ENCODE assay signal across 25 cellular contexts in genomic region chr7:18831943-18832342, GRCh38.
"Had no signal": no experiment of that assay in that cellular context is flagged by ENCODE, and none has a peak within 500 bp of the region (broad histone marks: within the 10 kb centered on the region; RNA-seq: fewer than 3 reads in every experiment).

No MANE protein-coding gene starts in this region.

- H3K27me3 ChIP-seq: body of pancreas, cardiac muscle cell, MG63 had no signal

- H3K27ac Mint-ChIP-seq: activated CD4-positive, alpha-beta memory T cell treated with anti-CD3 and anti-CD28 coated beads, Interleukin-2, amount 10 ng/mL, durations not matched to agents 7 days and 5 days; activated naive CD8-positive, alpha-beta T cell treated with anti-CD3 and anti-CD28 coated beads, Interleukin-2, amount 10 ng/mL, durations not matched to agents 7 days and 5 days; activated T-cell treated with anti-CD3 and anti-CD28 coated beads, Interleukin-2, amount 50 U/mL, for 72 hours; T-helper 17 cell had no signal

- H3K4me1 ChIP-seq: body of pancreas had no signal

- H3K4me1 Mint-ChIP-seq: activated CD4-positive, alpha-beta memory T cell treated with anti-CD3 and anti-CD28 coated beads, Interleukin-2, amount 10 ng/mL, durations not matched to agents 7 days and 5 days; activated naive CD8-positive, alpha-beta T cell treated with anti-CD3 and anti-CD28 coated beads, Interleukin-2, amount 10 ng/mL, durations not matched to agents 7 days and 5 days; T-helper 17 cell had no signal

- H3K27me3 Mint-ChIP-seq: activated CD4-positive, alpha-beta memory T cell treated with anti-CD3 and anti-CD28 coated beads, Interleukin-2, amount 10 ng/mL, durations not matched to agents 7 days and 5 days; activated naive CD8-positive, alpha-beta T cell treated with anti-CD3 and anti-CD28 coated beads, Interleukin-2, amount 10 ng/mL, durations not matched to agents 7 days and 5 days; T-helper 17 cell had no signal

- H3K36me3 Mint-ChIP-seq: activated naive CD8-positive, alpha-beta T cell treated with anti-CD3 and anti-CD28 coated beads, Interleukin-2, amount 10 ng/mL, durations not matched to agents 7 days and 5 days had no signal

- H3K9me3 ChIP-seq: body of pancreas, MG63 had no signal

- FAIRE-seq: RCC 7860, TTC549 had no signal

- H3K36me3 ChIP-seq: cardiac muscle cell, MG63 had no signal

- H3K9me3 Mint-ChIP-seq: activated naive CD8-positive, alpha-beta T cell treated with anti-CD3 and anti-CD28 coated beads, Interleukin-2, amount 10 ng/mL, durations not matched to agents 7 days and 5 days had no signal

- H3K27ac ChIP-seq: body of pancreas, cardiac muscle cell had no signal

- H3K4me3 ChIP-seq: body of pancreas, cardiac muscle cell, MG63 had no signal

- ATAC-seq: activated T-cell treated with anti-CD3 and anti-CD28 coated beads, Interleukin-2, amount 50 U/mL, for 72 hours; body of pancreas; T-helper 17 cell had no signal

- DNase-seq: activated CD4-positive, alpha-beta memory T cell treated with anti-CD3 and anti-CD28 coated beads, Interleukin-2, amount 10 ng/mL, durations not matched to agents 7 days and 5 days; activated CD4-positive, alpha-beta T cell treated with anti-CD3 and anti-CD28 coated beads, Interleukin-2, amount 50 U/mL, for 1 hour; activated CD4-positive, CD25-positive, alpha-beta regulatory T cell; activated naive CD4-positive, alpha-beta T cell treated with anti-CD3 and anti-CD28 coated beads, Interleukin-2, amount 50 U/mL, for 16 hours; activated naive CD8-positive, alpha-beta T cell treated with anti-CD3 and anti-CD28 coated beads, Interleukin-2, amount 10 ng/mL, durations not matched to agents 7 days and 5 days; activated T-cell treated with anti-CD3 and anti-CD28 coated beads for 4 hours; activated T-cell treated with anti-CD3 and anti-CD28 coated beads, Interleukin-2, amount 50 U/mL, for 72 hours; aorta; body of pancreas; MG63; MV-4-11; NCI-H1092 treated with DMSO at 0.1 percent for 48 hours; NCI-H1436; NCI-H1694 treated with DMSO at 0.1 percent for 48 hours; NCI-H2081; NCI-H510A treated with DMSO at 0.1 percent for 48 hours; NCI-H69; NK-92 treated with Interleukin-12 subunit alpha and Interleukin-12 subunit beta, amount 100 ng/mL, for 24 hours; OCI-M1; SHP77 treated with DMSO at 0.1 percent for 48 hours; T-helper 17 cell; T1000 had no signal

- H3K4me3 Mint-ChIP-seq: activated CD4-positive, alpha-beta memory T cell treated with anti-CD3 and anti-CD28 coated beads, Interleukin-2, amount 10 ng/mL, durations not matched to agents 7 days and 5 days; activated naive CD8-positive, alpha-beta T cell treated with anti-CD3 and anti-CD28 coated beads, Interleukin-2, amount 10 ng/mL, durations not matched to agents 7 days and 5 days; activated T-cell treated with anti-CD3 and anti-CD28 coated beads, Interleukin-2, amount 50 U/mL, for 72 hours; T-helper 17 cell had no signal
